ENCODE assay signal across 8 cellular contexts in the genomic region with DNA sequence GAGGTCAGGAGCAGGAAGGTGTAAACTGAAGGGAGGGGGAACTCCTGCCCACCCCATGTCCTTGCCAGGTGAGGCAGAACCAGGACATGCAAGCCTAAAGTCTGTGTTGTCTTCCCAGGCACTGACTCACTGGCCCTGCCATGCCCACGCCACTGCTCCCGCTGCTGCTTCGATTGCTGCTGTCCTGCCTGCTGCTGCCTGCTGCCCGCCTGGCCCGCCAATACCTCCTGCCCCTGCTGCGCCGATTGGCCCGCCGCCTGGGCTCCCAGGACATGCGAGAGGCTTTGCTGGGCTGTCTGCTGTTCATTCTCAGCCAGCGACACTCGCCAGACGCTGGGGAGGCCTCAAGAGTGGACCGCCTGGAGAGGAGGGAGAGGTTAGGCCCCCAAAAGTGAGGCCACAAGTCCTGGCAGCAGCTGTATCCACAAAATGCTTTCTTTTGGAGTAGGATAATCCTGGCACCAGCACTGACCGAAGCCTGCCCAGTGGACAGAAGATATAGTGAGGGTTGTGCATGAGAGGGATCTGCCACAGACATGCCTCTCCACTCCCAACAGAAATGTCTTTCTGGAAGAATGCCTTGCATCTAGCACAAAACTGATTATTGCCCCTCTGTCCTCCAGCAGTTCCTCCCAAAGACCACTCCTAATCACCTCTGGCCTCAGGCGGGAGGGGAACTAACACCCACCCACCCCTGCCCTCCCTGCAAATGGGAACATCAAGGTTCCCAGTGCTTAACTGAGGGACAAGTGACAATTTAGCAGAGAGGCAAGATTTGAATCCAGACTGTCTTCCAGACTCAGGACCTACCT. TPM values are rescaled to one million over a fixed set of nuclear protein-coding genes. Genes with fewer than 3 reads are reported as not detected.
DNase-seq lines count a peak whose midpoint lies in the region; ATAC-seq, FAIRE-seq and TF ChIP-seq lines count a peak whose summit lies in the region.

No MANE protein-coding gene starts in this region.

- SMC1A ChIA-PET in GM12878 (lab: Charles Lee; ENCODE audit: uncharacterized antibody, unreplicated experiment): interaction anchor here (0.9 to 1.1 kb wide), 2 partner anchors 18 to 51 kb away, joined by 3 read pairs; no protein-coding TSS in a partner anchor

- H3K27me3 ChIP-seq in GM12878 (replicated peaks in 1 of 2; ENCODE audit: control insufficient read depth in 2 of 2, insufficient read depth in 2 of 2, low read length in 1 of 2) (no peaks in the 10 kb centered on the region), subcutaneous abdominal adipose tissue (ENCODE audit: control insufficient read depth in 5 of 5, insufficient read depth in 4 of 5, low read length in 5 of 5) (no peaks in the 10 kb centered on the region)

- RAD21 ChIA-PET in GM12878 (lab: Charles Lee; ENCODE audit: unreplicated experiment): interaction anchor here (1.3 to 3.1 kb wide), 3 partner anchors 29 to 217 kb away, joined by 3 to 14 read pairs (median 12); partner anchors contain the start of gene HSP90AB1

- H3K9me3 Mint-ChIP-seq in activated naive CD4-positive, alpha-beta T cell treated with anti-CD3 and anti-CD28 coated beads for 36 hours: no peaks in the 10 kb centered on the region

- no peak for TF ChIP-seq CTCF in HEK293 (tag by site-specific recombination; IDR thresholded peaks at IDR 0.05)
- no peak for TF ChIP-seq CTCF in GM12878 (IDR thresholded peaks at IDR 0.05 in 2 of 3, conservative IDR thresholded peaks at IDR 0.05 in 1 of 3; ENCODE audit: control insufficient read depth in 2 of 3, extremely low read depth in 1 of 3, insufficient read depth in 1 of 3, low read depth in 3 of 3, low read length in 3 of 3)
- no peak for TF ChIP-seq CTCF in kidney (IDR thresholded peaks at IDR 0.05; ENCODE audit: borderline replicate concordance, extremely low read depth, insufficient read depth)

- ATAC-seq in GM12878: no peak

- FAIRE-seq in GM12878 (lab: Jason Lieb, UNC) (no peak), kidney (lab: Jason Lieb, UNC) (no peak)

- no peak overlapping the region for H3K4me3 Mint-ChIP-seq in activated naive CD4-positive, alpha-beta T cell treated with anti-CD3 and anti-CD28 coated beads for 36 hours

- WGBS in GM12878 (ENCODE audit: insufficient coverage, insufficient replicate concordance, low lambda C conversion rate, missing lambda C conversion rate): 95% methylated on average over 14 of the region's 16 CpGs

- H2AFZ ChIP-seq in GM12878 (ENCODE audit: control insufficient read depth, low read depth, low read length): no peak overlapping the region

- no peaks in the 10 kb centered on the region for H4K20me1 ChIP-seq in GM12878 (ENCODE audit: control insufficient read depth, insufficient read depth)

- CTCF ChIA-PET in HEK293 (lab: Yijun Ruan, JAX): interaction anchor here (0.6 to 11.1 kb wide), 3 partner anchors 14 to 20 kb away, joined by 5 to 148 read pairs (median 7); no protein-coding TSS in a partner anchor
- CTCF ChIA-PET in GM12878 (lab: Yijun Ruan, JAX): interaction anchor here (0.8 to 4.2 kb wide), 4 partner anchors 18 to 95 kb away, joined by 3 to 22 read pairs (median 4); partner anchors contain the start of genes AARS2 and HSP90AB1
- CTCF ChIA-PET in activated naive CD4-positive, alpha-beta T cell treated with anti-CD3 and anti-CD28 coated beads for 36 hours (lab: Charles Lee): interaction anchor here (1.0 kb wide), 1 partner anchor 19 kb away, joined by 6 read pairs; no protein-coding TSS in a partner anchor

- no peak for TF ChIP-seq RAD21 in GM12878 (IDR thresholded peaks at IDR 0.05; ENCODE audit: insufficient read depth, low read depth, low read length)

- H3K4me1 Mint-ChIP-seq in activated naive CD4-positive, alpha-beta T cell treated with anti-CD3 and anti-CD28 coated beads for 36 hours (ENCODE audit: low read depth): peaks cover 23% of the 10 kb centered on the region

- peak overlapping the region; percentile 78; the same call in 1 of the 2 replicates for H3K4me2 ChIP-seq in GM12878 (ENCODE audit: control insufficient read depth, insufficient read depth)

- in situ Hi-C loops in GM12878 (cut with MboI) (no loop called here), KBM-7 (cut with MboI; ENCODE audit: low pct_unique_long_range_greater_than_20kb, low sequenced_read_pairs) (no loop called here)

- H3K9ac ChIP-seq in GM12878 (ENCODE audit: control insufficient read depth, insufficient read depth, low read length): no peak overlapping the region
- no peak overlapping the region for H3K9ac ChIP-seq in kidney (ENCODE audit: low read length in 2 of 2)
- H3K9ac ChIP-seq in subcutaneous abdominal adipose tissue (ENCODE audit: low read length in 5 of 5): peak overlapping the region; percentile 5 to 71 (median 59)

- H3K4me1 ChIP-seq in HEK293 (ENCODE audit: control insufficient read depth, insufficient read depth, low read length) (peaks cover 9% of the 10 kb centered on the region), GM12878 (ENCODE audit: control insufficient read depth, insufficient read depth, low read length) (peaks cover 27% of the 10 kb centered on the region), kidney (ENCODE audit: control insufficient read depth in 1 of 2, insufficient read depth in 1 of 2, low read depth in 1 of 2, low read length in 2 of 2) (peaks cover 4 to 22% of the 10 kb centered on the region in 2 donors), subcutaneous abdominal adipose tissue (ENCODE audit: control insufficient read depth in 5 of 5, insufficient read depth in 5 of 5, low read length in 5 of 5) (peaks cover 25 to 62% (median 60%) of the 10 kb centered on the region in 5 donors)

- H3K27ac ChIP-seq in HEK293 (ENCODE audit: extremely low read depth, low read depth, low read length) (no peak overlapping the region), GM12878 (ENCODE audit: control insufficient read depth, insufficient read depth) (no peak overlapping the region; the same call in 1 of the 2 replicates), kidney (ENCODE audit: low read depth in 2 of 2, low read length in 2 of 2) (peak overlapping the region; percentile 47 to 91), subcutaneous abdominal adipose tissue (ENCODE audit: low read depth, low read length) (peak overlapping the region; percentile 99)

- H3K79me2 ChIP-seq in GM12878 (ENCODE audit: control insufficient read depth, insufficient read depth, low read length): no peaks in the 10 kb centered on the region

- DNase-seq in GM12878 (ENCODE audit: low read depth, low spot score) (no peak), kidney (peak; percentile 90), KBM-7 (no peak), NCI-H146 (lab: John Stamatoyannopoulos, UW) (no peak), mucosa of gallbladder (ENCODE audit: low spot score) (no peak)
- no peak for DNase-seq in activated naive CD4-positive, alpha-beta T cell treated with anti-CD3 and anti-CD28 coated beads for 36 hours

- TF ChIP-seq POLR2A in GM12878 (IDR thresholded peaks at IDR 0.05; ENCODE audit: low read depth, low read length): no peak

- H3K36me3 Mint-ChIP-seq in activated naive CD4-positive, alpha-beta T cell treated with anti-CD3 and anti-CD28 coated beads for 36 hours (ENCODE audit: low read depth): no peaks in the 10 kb centered on the region

- H3K9me3 ChIP-seq in HEK293 (ENCODE audit: control insufficient read depth, insufficient read depth, low read depth, low read length) (no peaks in the 10 kb centered on the region), GM12878 (replicated peaks; ENCODE audit: control insufficient read depth, insufficient read depth, low read length) (no peaks in the 10 kb centered on the region), kidney (ENCODE audit: control insufficient read depth in 1 of 2, low read length in 2 of 2) (no peaks in the 10 kb centered on the region), subcutaneous abdominal adipose tissue (ENCODE audit: control insufficient read depth in 5 of 5, low read length in 5 of 5) (no peaks in the 10 kb centered on the region)

- intact Hi-C loops in GM12878 (cut with micrococcal nuclease; ENCODE audit: unreplicated experiment): loop anchor here (2.0 kb wide), 1 partner anchor 41 kb away; no protein-coding TSS in a partner anchor
- intact Hi-C loops in kidney (cut with DNase I): no loop called here
- intact Hi-C loops in activated naive CD4-positive, alpha-beta T cell treated with anti-CD3 and anti-CD28 coated beads for 36 hours (cut with micrococcal nuclease): no loop called here

- no peak overlapping the region for H3K27ac Mint-ChIP-seq in activated naive CD4-positive, alpha-beta T cell treated with anti-CD3 and anti-CD28 coated beads for 36 hours

- H3K4me3 ChIP-seq in HEK293 (ENCODE audit: low read depth, low read length) (no peak overlapping the region), GM12878 (no peak overlapping the region), kidney (ENCODE audit: low read length in 2 of 2) (no peak overlapping the region), subcutaneous abdominal adipose tissue (ENCODE audit: low read depth in 1 of 5, low read length in 5 of 5) (peak overlapping the region; percentile 37 to 75 (median 67))

- no peak for TF ChIP-seq EP300 in GM12878 (IDR thresholded peaks at IDR 0.05; ENCODE audit: borderline replicate concordance in 1 of 2, control insufficient read depth in 1 of 2, low read depth in 2 of 2, low read length in 2 of 2)

- H3K36me3 ChIP-seq in HEK293 (ENCODE audit: control insufficient read depth in 2 of 2, insufficient read depth in 1 of 2, low read length in 2 of 2): no peaks in the 10 kb centered on the region
- no peaks in the 10 kb centered on the region for H3K36me3 ChIP-seq in GM12878 (ENCODE audit: control insufficient read depth in 2 of 2, insufficient read depth in 2 of 2, low read length in 1 of 2)
- H3K36me3 ChIP-seq in kidney (ENCODE audit: control insufficient read depth in 1 of 2, insufficient read depth in 2 of 2, low read length in 2 of 2): no peaks in the 10 kb centered on the region
- no peaks in the 10 kb centered on the region for H3K36me3 ChIP-seq in subcutaneous abdominal adipose tissue (ENCODE audit: control insufficient read depth in 5 of 5, insufficient read depth in 5 of 5, low read length in 5 of 5)

- POLR2A ChIA-PET in HEK293 (lab: Yijun Ruan, JAX): no interaction called here
- POLR2A ChIA-PET in GM12878 (lab: Charles Lee): interaction anchor here (1.1 to 7.0 kb wide), 4 partner anchors 28 to 45 kb away, joined by 4 to 63 read pairs (median 11); partner anchors contain the start of gene HSP90AB1

- no TSS peak for BruUV-seq in GM12878 (replicated peaks; lab: Mats Ljungman, UMichigan)

- H3K27me3 Mint-ChIP-seq in activated naive CD4-positive, alpha-beta T cell treated with anti-CD3 and anti-CD28 coated beads for 36 hours (ENCODE audit: low read depth): peaks cover 2% of the 10 kb centered on the region

RNA-seq across cellular contexts. Expression of gene MYMX, which starts 0.8 kb away (rescaled TPM):
- total RNA-seq in GM12878 (2013; cell fraction: nucleolus; rRNA removed): not detected in 2 replicates
- total RNA-seq in GM12878 (2014; rRNA removed) (0.16 TPM in 1 of 2 replicates, not detected in the other), GM12878 (2014; rRNA removed; fragmentation: Illumina TruSeq; extraction: Trizol) (not detected in 2 replicates), GM12878 (2021) (not detected in 2 replicates), kidney (1.1 TPM), mucosa of gallbladder (0.26 TPM)
- not detected for polyA plus RNA-seq in GM12878 (2011; ENCODE audit: low read depth)
- polyA plus RNA-seq in GM12878 (2011; rRNA removed) (not detected in 2 replicates), GM12878 (2014; fragmentation: Illumina TruSeq; extraction: Trizol) (not detected in 2 replicates), GM12878 (2014; fragmentation: Nextera tagmentation; extraction: Ambion mirVana) (not detected), GM12878 (2014; rRNA removed) (0.18 TPM in 1 of 2 replicates, not detected in the other), GM12878 (2016; fragmentation: Nextera tagmentation; extraction: Ambion mirVana) (not detected), kidney (ENCODE audit: insufficient read depth, low read depth, low replicate concordance) (2.2 TPM)
- 0.12 and 0.30 TPM in 2 replicates for polyA plus RNA-seq in GM12878 (2011; cell fraction: cytosol; rRNA removed)
- not detected in 2 replicates for polyA plus RNA-seq in GM12878 (2011; cell fraction: nucleus; rRNA removed)
- polyA plus RNA-seq in GM12878 (2012): not detected in 2 replicates
- not detected in 2 replicates for polyA minus RNA-seq in GM12878 (2011; rRNA and poly(A)+ RNA removed)
- polyA minus RNA-seq in GM12878 (2011; cell fraction: cytosol; rRNA and poly(A)+ RNA removed): not detected in 2 replicates
- not detected in 2 replicates for polyA minus RNA-seq in GM12878 (2011; cell fraction: nucleus; rRNA and poly(A)+ RNA removed)
- total RNA-seq in activated naive CD4-positive, alpha-beta T cell treated with anti-CD3 and anti-CD28 coated beads for 36 hours: not detected

RNA-seq across cellular contexts. Expression of gene SLC29A1, which starts 5.9 kb away (rescaled TPM):
- total RNA-seq in GM12878 (2013; cell fraction: nucleolus; rRNA removed): 127 and 138 TPM in 2 replicates
- total RNA-seq in GM12878 (2014; rRNA removed): 54.7 and 63.9 TPM in 2 replicates
- total RNA-seq in GM12878 (2014; rRNA removed; fragmentation: Illumina TruSeq; extraction: Trizol): 33.2 and 34.6 TPM in 2 replicates
- total RNA-seq in GM12878 (2021): 71.7 and 79.5 TPM in 2 replicates
- polyA plus RNA-seq in GM12878 (2011; ENCODE audit: low read depth): 29.0 TPM
- polyA plus RNA-seq in GM12878 (2011; rRNA removed): 64.1 and 132 TPM in 2 replicates
- polyA plus RNA-seq in GM12878 (2011; cell fraction: cytosol; rRNA removed): 183 and 202 TPM in 2 replicates
- 406 and 468 TPM in 2 replicates for polyA plus RNA-seq in GM12878 (2011; cell fraction: nucleus; rRNA removed)
- 48.6 and 53.5 TPM in 2 replicates for polyA plus RNA-seq in GM12878 (2012)
- polyA plus RNA-seq in GM12878 (2014; fragmentation: Illumina TruSeq; extraction: Trizol): 64.8 and 111 TPM in 2 replicates
- 10 to 100 TPM in 1 of 2 experiments, 1 to 10 TPM in 1; 10.0 to 15.7 TPM for polyA plus RNA-seq in GM12878 (2014; fragmentation: Nextera tagmentation; extraction: Ambion mirVana)
- polyA plus RNA-seq in GM12878 (2014; rRNA removed): 120 and 121 TPM in 2 replicates
- 100 to 1,000 TPM; 107 to 111 TPM for polyA plus RNA-seq in GM12878 (2016; fragmentation: Nextera tagmentation; extraction: Ambion mirVana)
- 158 and 166 TPM in 2 replicates for polyA minus RNA-seq in GM12878 (2011; rRNA and poly(A)+ RNA removed)
- polyA minus RNA-seq in GM12878 (2011; cell fraction: cytosol; rRNA and poly(A)+ RNA removed): 37.8 and 38.3 TPM in 2 replicates
- polyA minus RNA-seq in GM12878 (2011; cell fraction: nucleus; rRNA and poly(A)+ RNA removed): 58.9 and 105 TPM in 2 replicates
- total RNA-seq in kidney: 74.6 TPM
- 50.1 TPM for polyA plus RNA-seq in kidney (ENCODE audit: insufficient read depth, low read depth, low replicate concordance)
- 10 to 100 TPM; 32.7 to 33.4 TPM for total RNA-seq in activated naive CD4-positive, alpha-beta T cell treated with anti-CD3 and anti-CD28 coated beads for 36 hours
- 66.1 TPM for total RNA-seq in mucosa of gallbladder

RNA-seq across cellular contexts. Expression of gene HSP90AB1, which starts 29.4 kb away (rescaled TPM):
- total RNA-seq in GM12878 (2013; cell fraction: nucleolus; rRNA removed): 295 and 318 TPM in 2 replicates
- total RNA-seq in GM12878 (2014; rRNA removed): 1,125 and 1,245 TPM in 2 replicates
- 1,212 and 1,260 TPM in 2 replicates for total RNA-seq in GM12878 (2014; rRNA removed; fragmentation: Illumina TruSeq; extraction: Trizol)
- total RNA-seq in GM12878 (2021): 1,166 and 1,167 TPM in 2 replicates
- polyA plus RNA-seq in GM12878 (2011; ENCODE audit: low read depth): 830 TPM
- polyA plus RNA-seq in GM12878 (2011; rRNA removed): 1,290 and 1,505 TPM in 2 replicates
- 1,040 and 1,248 TPM in 2 replicates for polyA plus RNA-seq in GM12878 (2011; cell fraction: cytosol; rRNA removed)
- 565 and 804 TPM in 2 replicates for polyA plus RNA-seq in GM12878 (2011; cell fraction: nucleus; rRNA removed)
- polyA plus RNA-seq in GM12878 (2012): 750 and 926 TPM in 2 replicates
- polyA plus RNA-seq in GM12878 (2014; fragmentation: Illumina TruSeq; extraction: Trizol): 1,676 and 1,846 TPM in 2 replicates
- polyA plus RNA-seq in GM12878 (2014; fragmentation: Nextera tagmentation; extraction: Ambion mirVana): 1,000 to 10,000 TPM; 1,089 to 1,682 TPM
- 960 and 988 TPM in 2 replicates for polyA plus RNA-seq in GM12878 (2014; rRNA removed)
- 1,000 to 10,000 TPM; 1,078 to 1,109 TPM for polyA plus RNA-seq in GM12878 (2016; fragmentation: Nextera tagmentation; extraction: Ambion mirVana)
- 1,120 and 1,147 TPM in 2 replicates for polyA minus RNA-seq in GM12878 (2011; rRNA and poly(A)+ RNA removed)
- 408 and 462 TPM in 2 replicates for polyA minus RNA-seq in GM12878 (2011; cell fraction: cytosol; rRNA and poly(A)+ RNA removed)
- 114 and 165 TPM in 2 replicates for polyA minus RNA-seq in GM12878 (2011; cell fraction: nucleus; rRNA and poly(A)+ RNA removed)
- 551 TPM for total RNA-seq in kidney
- polyA plus RNA-seq in kidney (ENCODE audit: insufficient read depth, low read depth, low replicate concordance): 499 TPM
- total RNA-seq in activated naive CD4-positive, alpha-beta T cell treated with anti-CD3 and anti-CD28 coated beads for 36 hours: 1,000 to 10,000 TPM; 1,951 to 2,044 TPM
- total RNA-seq in mucosa of gallbladder: 893 TPM

RNA-seq across cellular contexts. Expression of gene SLC35B2, which starts 39.8 kb away (rescaled TPM):
- 34.4 and 37.1 TPM in 2 replicates for total RNA-seq in GM12878 (2013; cell fraction: nucleolus; rRNA removed)
- total RNA-seq in GM12878 (2014; rRNA removed): 34.1 and 35.1 TPM in 2 replicates
- 24.3 and 25.1 TPM in 2 replicates for total RNA-seq in GM12878 (2014; rRNA removed; fragmentation: Illumina TruSeq; extraction: Trizol)
- total RNA-seq in GM12878 (2021): 33.5 and 35.8 TPM in 2 replicates
- polyA plus RNA-seq in GM12878 (2011; ENCODE audit: low read depth): 23.1 TPM
- 19.7 and 32.2 TPM in 2 replicates for polyA plus RNA-seq in GM12878 (2011; rRNA removed)
- polyA plus RNA-seq in GM12878 (2011; cell fraction: cytosol; rRNA removed): 48.8 and 53.9 TPM in 2 replicates
- 89.8 and 144 TPM in 2 replicates for polyA plus RNA-seq in GM12878 (2011; cell fraction: nucleus; rRNA removed)
- 38.5 and 38.9 TPM in 2 replicates for polyA plus RNA-seq in GM12878 (2012)
- polyA plus RNA-seq in GM12878 (2014; fragmentation: Illumina TruSeq; extraction: Trizol): 23.9 and 35.2 TPM in 2 replicates
- polyA plus RNA-seq in GM12878 (2014; fragmentation: Nextera tagmentation; extraction: Ambion mirVana): 10 to 100 TPM; 11.3 to 14.9 TPM
- polyA plus RNA-seq in GM12878 (2014; rRNA removed): 45.2 and 45.4 TPM in 2 replicates
- polyA plus RNA-seq in GM12878 (2016; fragmentation: Nextera tagmentation; extraction: Ambion mirVana): 10 to 100 TPM; 39.5 to 40.8 TPM
- 17.3 and 33.3 TPM in 2 replicates for polyA minus RNA-seq in GM12878 (2011; rRNA and poly(A)+ RNA removed)
- 5.2 and 7.0 TPM in 2 replicates for polyA minus RNA-seq in GM12878 (2011; cell fraction: cytosol; rRNA and poly(A)+ RNA removed)
- 19.7 and 27.3 TPM in 2 replicates for polyA minus RNA-seq in GM12878 (2011; cell fraction: nucleus; rRNA and poly(A)+ RNA removed)
- 45.1 TPM for total RNA-seq in kidney
- polyA plus RNA-seq in kidney (ENCODE audit: insufficient read depth, low read depth, low replicate concordance): 49.5 TPM
- total RNA-seq in activated naive CD4-positive, alpha-beta T cell treated with anti-CD3 and anti-CD28 coated beads for 36 hours: 1 to 10 TPM; 7.2 to 7.3 TPM
- total RNA-seq in mucosa of gallbladder: 50.8 TPM

RNA-seq across cellular contexts. Expression of gene NFKBIE, which starts 47.8 kb away (rescaled TPM):
- total RNA-seq in GM12878 (2013; cell fraction: nucleolus; rRNA removed): 127 and 202 TPM in 2 replicates
- total RNA-seq in GM12878 (2014; rRNA removed) (45.1 and 47.0 TPM in 2 replicates), GM12878 (2014; rRNA removed; fragmentation: Illumina TruSeq; extraction: Trizol) (39.5 and 43.2 TPM in 2 replicates), GM12878 (2021) (53.6 and 57.0 TPM in 2 replicates), kidney (19.0 TPM), mucosa of gallbladder (10.9 TPM)
- polyA plus RNA-seq in GM12878 (2011; ENCODE audit: low read depth): 13.6 TPM
- polyA plus RNA-seq in GM12878 (2011; rRNA removed) (106 and 126 TPM in 2 replicates), GM12878 (2014; fragmentation: Illumina TruSeq; extraction: Trizol) (34.5 and 38.1 TPM in 2 replicates), GM12878 (2014; fragmentation: Nextera tagmentation; extraction: Ambion mirVana) (10 to 100 TPM; 10.4 to 26.0 TPM), GM12878 (2014; rRNA removed) (52.4 and 60.3 TPM in 2 replicates), GM12878 (2016; fragmentation: Nextera tagmentation; extraction: Ambion mirVana) (10 to 100 TPM; 30.4 to 30.6 TPM), kidney (ENCODE audit: insufficient read depth, low read depth, low replicate concordance) (12.6 TPM)
- 111 and 125 TPM in 2 replicates for polyA plus RNA-seq in GM12878 (2011; cell fraction: cytosol; rRNA removed)
- polyA plus RNA-seq in GM12878 (2011; cell fraction: nucleus; rRNA removed): 154 TPM in 2 replicates
- 36.7 and 71.2 TPM in 2 replicates for polyA plus RNA-seq in GM12878 (2012)
- 61.6 and 113 TPM in 2 replicates for polyA minus RNA-seq in GM12878 (2011; rRNA and poly(A)+ RNA removed)
- polyA minus RNA-seq in GM12878 (2011; cell fraction: cytosol; rRNA and poly(A)+ RNA removed): 36.5 and 58.5 TPM in 2 replicates
- 67.9 and 93.8 TPM in 2 replicates for polyA minus RNA-seq in GM12878 (2011; cell fraction: nucleus; rRNA and poly(A)+ RNA removed)
- 1 to 10 TPM; 9.1 to 9.6 TPM for total RNA-seq in activated naive CD4-positive, alpha-beta T cell treated with anti-CD3 and anti-CD28 coated beads for 36 hours

Comparison
In these comparisons a context has a peak if more than half of its experiments do, and no peak if none do; other contexts are left out.
1. H3K27ac ChIP-seq: peak in kidney (2 of 2) and subcutaneous abdominal adipose tissue (single experiment); none in HEK293 (single experiment) and GM12878 (single experiment).
2. H3K4me3 ChIP-seq: peak in subcutaneous abdominal adipose tissue (5 of 5); none in HEK293 (single experiment), GM12878 (single experiment) and kidney (0 of 2).
3. H3K9ac ChIP-seq: peak in subcutaneous abdominal adipose tissue (5 of 5); none in GM12878 (single experiment) and kidney (0 of 2).